ENCODE assay signal across 17 cellular contexts in genomic region chr7:116502201-116503096, GRCh38. TPM values are rescaled to one million over a fixed set of nuclear protein-coding genes. Genes with fewer than 3 reads are reported as not detected.
DNase-seq lines count a peak whose midpoint lies in the region; ATAC-seq and TF ChIP-seq lines count a peak whose summit lies in the region.
"Had no signal": no experiment of that assay in that cellular context is flagged by ENCODE, and none has a peak within 500 bp of the region (broad histone marks: within the 10 kb centered on the region; RNA-seq: fewer than 3 reads in every experiment).

No MANE protein-coding gene starts in this region.

- no peak for TF ChIP-seq POLR2A in gastrocnemius medialis (IDR thresholded peaks at IDR 0.05)

- CTCF ChIA-PET in BJ (lab: Yijun Ruan, JAX): interaction anchor here (0.9 to 2.4 kb wide), 4 partner anchors 24 to 88 kb away, joined by 3 to 9 read pairs (median 6); no protein-coding TSS in a partner anchor

- in situ Hi-C loops in gastrocnemius medialis (cut with MboI; ENCODE audit: low sequenced_read_pairs in 4 of 4): no loop called here

- intact Hi-C loops in gastrocnemius medialis (cut with DNase I; ENCODE audit: low total_unique reads): no loop called here

- no peaks in the 10 kb centered on the region for H3K9me3 ChIP-seq in RWPE2 (ENCODE audit: severe bottlenecking)
- no peaks in the 10 kb centered on the region for H3K9me3 ChIP-seq in gastrocnemius medialis
- H3K9me3 ChIP-seq in SJCRH30 (replicated peaks): no peaks in the 10 kb centered on the region
- H3K9me3 ChIP-seq: adrenal gland had no signal

- DNase-seq in BJ (ENCODE audit: low read depth): no peak
- no peak for DNase-seq in RWPE2 (ENCODE audit: low spot score)
- DNase-seq in fibroblast of villous mesenchyme (ENCODE audit: low read depth): no peak
- DNase-seq in gastrocnemius medialis: no peak
- DNase-seq in immature natural killer cell: no peak
- DNase-seq in SJCRH30: no peak
- DNase-seq: activated CD4-positive, alpha-beta T cell treated with anti-CD3 and anti-CD28 coated beads for 4 hours; activated T-cell treated with anti-CD3 and anti-CD28 coated beads, Interleukin-2, amount 50 U/mL, for 1 hour; adrenal gland; NCI-H1092; NCI-H345; occipital lobe had no signal

- ATAC-seq in RWPE2 (ENCODE audit: low read depth) (no peak), gastrocnemius medialis (no peak), HG03565 (IDR thresholded peaks at IDR 0.05; ENCODE audit: unreplicated experiment) (no peak), HG03175 (IDR thresholded peaks at IDR 0.05; ENCODE audit: unreplicated experiment) (no peak)

- H3K36me3 Mint-ChIP-seq in immature natural killer cell: no peaks in the 10 kb centered on the region

- TF ChIP-seq CTCF in BJ (IDR thresholded peaks at IDR 0.05; ENCODE audit: insufficient read depth, low read depth, low read length): no peak
- no peak for TF ChIP-seq CTCF in RWPE2 (IDR thresholded peaks at IDR 0.05; ENCODE audit: poor library complexity, severe bottlenecking)
- no peak for TF ChIP-seq CTCF in fibroblast of villous mesenchyme (IDR thresholded peaks at IDR 0.05; ENCODE audit: insufficient read depth, low read depth, low read length)
- no peak for TF ChIP-seq CTCF in gastrocnemius medialis (IDR thresholded peaks at IDR 0.05 in 4 of 5, conservative IDR thresholded peaks at IDR 0.05 in 1 of 5)

- H3K4me1 Mint-ChIP-seq in immature natural killer cell: peaks cover 16 to 17% of the 10 kb centered on the region in 2 donors

- H3K36me3 ChIP-seq in BJ (ENCODE audit: control insufficient read depth, insufficient read depth, low read length) (peaks cover 3% of the 10 kb centered on the region), RWPE2 (ENCODE audit: low read depth) (peaks cover 72% of the 10 kb centered on the region), gastrocnemius medialis (no peaks in the 10 kb centered on the region), SJCRH30 (peaks cover 18% of the 10 kb centered on the region)
- H3K36me3 ChIP-seq: adrenal gland had no signal

- POLR2A ChIA-PET in BJ (lab: Charles Lee): interaction anchor here (0.6 kb wide), 2 partner anchors 336 to 1668 kb away, joined by 3 to 4 read pairs; no protein-coding TSS in a partner anchor

- H3K4me3 Mint-ChIP-seq in immature natural killer cell: no peak overlapping the region
- H3K4me3 Mint-ChIP-seq: dendritic cell treated with granulocyte-macrophage colony-stimulating factor and Interleukin-4, amounts not matched to agents 40 ng/mL and 50 ng/mL, for 4 days; T-helper 1 cell treated with Interleukin-12 subunit alpha and Interleukin-12 subunit beta and Interleukin-4 antibody, amounts not matched to agents 30 μg/mL and 1 μg/mL, for 36 hours had no signal

- H3K9me3 Mint-ChIP-seq in immature natural killer cell: peaks cover 0 to 5% (median 0%) of the 10 kb centered on the region in 6 donors
- H3K9me3 Mint-ChIP-seq: dendritic cell treated with granulocyte-macrophage colony-stimulating factor and Interleukin-4, amounts not matched to agents 40 ng/mL and 50 ng/mL, for 4 days; T-helper 1 cell treated with Interleukin-12 subunit alpha and Interleukin-12 subunit beta and Interleukin-4 antibody, amounts not matched to agents 30 μg/mL and 1 μg/mL, for 36 hours had no signal

- H3K27ac Mint-ChIP-seq in immature natural killer cell: no peak overlapping the region
- H3K27ac Mint-ChIP-seq: dendritic cell treated with granulocyte-macrophage colony-stimulating factor and Interleukin-4, amounts not matched to agents 40 ng/mL and 50 ng/mL, for 4 days; T-helper 1 cell treated with Interleukin-12 subunit alpha and Interleukin-12 subunit beta and Interleukin-4 antibody, amounts not matched to agents 30 μg/mL and 1 μg/mL, for 36 hours had no signal

- H3K27me3 ChIP-seq in BJ (ENCODE audit: control insufficient read depth, insufficient read depth, low read length) (no peaks in the 10 kb centered on the region), RWPE2 (ENCODE audit: insufficient read depth, poor library complexity, severe bottlenecking) (no peaks in the 10 kb centered on the region), gastrocnemius medialis (peaks cover 0 to 16% (median 11%) of the 10 kb centered on the region in 3 donors), SJCRH30 (no peaks in the 10 kb centered on the region)
- H3K27me3 ChIP-seq: adrenal gland had no signal

- H3K27ac ChIP-seq in RWPE2 (ENCODE audit: poor library complexity, severe bottlenecking) (peak overlapping the region; percentile 96), gastrocnemius medialis (peak overlapping the region; percentile 74 to 87 (median 83)), SJCRH30 (no peak overlapping the region)
- H3K27ac ChIP-seq: adrenal gland, C4-2B had no signal

- peaks cover 44% of the 10 kb centered on the region for H3K4me1 ChIP-seq in RWPE2 (ENCODE audit: insufficient read depth, poor library complexity, severe bottlenecking)
- H3K4me1 ChIP-seq in gastrocnemius medialis: peaks cover 0 to 6% of the 10 kb centered on the region in 2 donors
- H3K4me1 ChIP-seq in SJCRH30: peaks cover 6% of the 10 kb centered on the region; the same call in 1 of the 2 replicates

- H3K27me3 Mint-ChIP-seq in immature natural killer cell (ENCODE audit: low read depth in 3 of 3): peaks cover 20 to 26% (median 23%) of the 10 kb centered on the region in 3 donors

- H3K4me3 ChIP-seq in BJ (ENCODE audit: low read depth, low read length): peak overlapping the region; percentile 89
- H3K4me3 ChIP-seq in RWPE2 (ENCODE audit: severe bottlenecking): peak overlapping the region; percentile 91
- peak overlapping the region; percentile 66 for H3K4me3 ChIP-seq in fibroblast of villous mesenchyme (ENCODE audit: low read depth, low read length)
- H3K4me3 ChIP-seq in gastrocnemius medialis: peak overlapping the region; percentile 74 to 87 (median 78)
- H3K4me3 ChIP-seq in SJCRH30: no peak overlapping the region
- H3K4me3 ChIP-seq: adrenal gland had no signal

RNA-seq across cellular contexts. Expression of gene CAV2, which starts 2.9 kb away (rescaled TPM):
- 245 and 263 TPM in 2 replicates for polyA plus RNA-seq in BJ (2011; rRNA removed)
- polyA minus RNA-seq in BJ (2011; rRNA and poly(A)+ RNA removed): 116 and 163 TPM in 2 replicates
- total RNA-seq in fibroblast of villous mesenchyme: 130 and 224 TPM in 2 replicates
- 10 to 100 TPM; 12.7 to 26.2 (median 14.9) TPM for total RNA-seq in gastrocnemius medialis
- not detected for polyA plus RNA-seq in immature natural killer cell
- 21.6 and 25.2 TPM in 2 replicates for total RNA-seq in SJCRH30 (2014; rRNA removed; shearing (Covaris generic))

RNA-seq across cellular contexts. Expression of gene CAV1, which starts 22.4 kb away (rescaled TPM):
- polyA plus RNA-seq in BJ (2011; rRNA removed) (1,794 and 2,064 TPM in 2 replicates), immature natural killer cell (1 to 10 TPM in 1 of 3 donors, under 1 TPM in 1, not detected in 1; 0.53 to 2.2 TPM)
- 961 and 1,374 TPM in 2 replicates for polyA minus RNA-seq in BJ (2011; rRNA and poly(A)+ RNA removed)
- total RNA-seq in fibroblast of villous mesenchyme (288 and 887 TPM in 2 replicates), gastrocnemius medialis (10 to 100 TPM; 64.7 to 87.8 (median 71.2) TPM)
- total RNA-seq in SJCRH30 (2014; rRNA removed; shearing (Covaris generic)): 22.2 and 23.7 TPM in 2 replicates
